In genomic region chr20:61932199-61932592, GRCh38 we compare ENCODE assay signal across 23 cellular contexts.
DNase-seq lines count a peak whose midpoint lies in the region; ATAC-seq, FAIRE-seq and TF ChIP-seq lines count a peak whose summit lies in the region.
"Had no signal": no experiment of that assay in that cellular context is flagged by ENCODE, and none has a peak within 500 bp of the region (broad histone marks: within the 10 kb centered on the region; RNA-seq: fewer than 3 reads in every experiment).

No MANE protein-coding gene starts in this region.

- ATAC-seq in Right ventricle myocardium inferior: no peak
- no peak for ATAC-seq in left ventricle myocardium superior
- no peak for ATAC-seq in lower lobe of right lung
- ATAC-seq: natural killer cell treated with Interleukin-12 subunit alpha and Interleukin-12 subunit beta and Interleukin-15 and Interleukin-18, amount 100 ng/mL, for 72 hours; stimulated activated naive CD8-positive, alpha-beta T cell treated with anti-CD3 and anti-CD28 coated beads, Interleukin-15, amount 100 ng/mL, for 72 hours had no signal

- no peaks in the 10 kb centered on the region for H3K36me3 ChIP-seq in lower lobe of right lung
- no peaks in the 10 kb centered on the region for H3K36me3 ChIP-seq in small intestine (ENCODE audit: control insufficient read depth in 2 of 2, insufficient read depth in 2 of 2, low read length in 2 of 2)
- H3K36me3 ChIP-seq: esophagus muscularis mucosa, SJSA1 had no signal

- H3K4me3 ChIP-seq in lower lobe of right lung: no peak overlapping the region
- no peak overlapping the region for H3K4me3 ChIP-seq in small intestine (ENCODE audit: low read depth in 1 of 2, low read length in 2 of 2)
- H3K4me3 ChIP-seq: esophagus muscularis mucosa, SJSA1 had no signal

- H3K4me1 Mint-ChIP-seq in brain (peaks cover 5% of the 10 kb centered on the region), nephron progenitor cell (peaks cover 27% of the 10 kb centered on the region)
- H3K4me1 Mint-ChIP-seq: stimulated activated naive CD8-positive, alpha-beta T cell treated with anti-CD3 and anti-CD28 coated beads, Interleukin-15, amount 100 ng/mL, for 72 hours had no signal

- no peaks in the 10 kb centered on the region for H3K27me3 Mint-ChIP-seq in brain
- H3K27me3 Mint-ChIP-seq in nephron progenitor cell (ENCODE audit: low read depth, poor library complexity): no peaks in the 10 kb centered on the region
- H3K27me3 Mint-ChIP-seq: natural killer cell treated with Interleukin-12 subunit alpha and Interleukin-12 subunit beta and Interleukin-15 and Interleukin-18, amount 100 ng/mL, for 72 hours had no signal

- DNase-seq in Right ventricle myocardium inferior (ENCODE audit: missing footprints): peak; percentile 37
- DNase-seq in left ventricle myocardium superior: no peak
- peak; percentile 10 for DNase-seq in lower lobe of right lung
- DNase-seq in urothelium cell line (ENCODE audit: low spot score): no peak
- DNase-seq in small intestine: no peak
- DNase-seq in nephron progenitor cell: no peak
- no peak for DNase-seq in iPS-NIHi11 (ENCODE audit: low spot score)
- DNase-seq: activated CD4-positive, alpha-beta T cell treated with anti-CD3 and anti-CD28 coated beads, Interleukin-2, amount 50 U/mL, for 48 hours; activated CD4-positive, CD25-positive, alpha-beta regulatory T cell; cerebellar nuclear complex; EL; foreskin fibroblast; islet precursor cell; NCI-H1417 treated with DMSO at 0.1 percent for 48 hours; stimulated activated CD8-positive, alpha-beta memory T cell treated with anti-CD3 and anti-CD28 coated beads, Interleukin-4, amount 100 ng/mL, for 48 hours; T1000 had no signal

- no peak overlapping the region for H3K4me3 Mint-ChIP-seq in brain
- H3K4me3 Mint-ChIP-seq in nephron progenitor cell: no peak overlapping the region
- H3K4me3 Mint-ChIP-seq: natural killer cell treated with Interleukin-12 subunit alpha and Interleukin-12 subunit beta and Interleukin-15 and Interleukin-18, amount 100 ng/mL, for 72 hours; stimulated activated naive CD8-positive, alpha-beta T cell treated with anti-CD3 and anti-CD28 coated beads, Interleukin-15, amount 100 ng/mL, for 72 hours had no signal

- H3K36me3 Mint-ChIP-seq in brain: peaks cover 37% of the 10 kb centered on the region
- no peaks in the 10 kb centered on the region for H3K36me3 Mint-ChIP-seq in nephron progenitor cell (ENCODE audit: low read depth)
- H3K36me3 Mint-ChIP-seq: natural killer cell treated with Interleukin-12 subunit alpha and Interleukin-12 subunit beta and Interleukin-15 and Interleukin-18, amount 100 ng/mL, for 72 hours had no signal

- 73 to 84% (median 82%) methylated on average over 9 of the region's 9 CpGs for WGBS in small intestine, 3 donors

- H3K27ac ChIP-seq in lower lobe of right lung (no peak overlapping the region), small intestine (ENCODE audit: low read depth in 1 of 2, low read length in 1 of 2) (no peak overlapping the region)
- H3K27ac ChIP-seq: esophagus muscularis mucosa, SJSA1 had no signal

- peak; percentile 99 for FAIRE-seq in urothelium cell line (lab: Jason Lieb, UNC)
- FAIRE-seq in small intestine (lab: Jason Lieb, UNC): no peak
- FAIRE-seq: endometrium, RCC 7860 had no signal

- TF ChIP-seq CTCF in brain (conservative IDR thresholded peaks at IDR 0.05) (no peak), lower lobe of right lung (IDR thresholded peaks at IDR 0.05) (no peak), nephron progenitor cell (IDR thresholded peaks at IDR 0.05) (no peak)

- H3K27me3 ChIP-seq in lower lobe of right lung (ENCODE audit: low read depth): peaks cover 1% of the 10 kb centered on the region
- H3K27me3 ChIP-seq in small intestine (ENCODE audit: control insufficient read depth in 2 of 2, insufficient read depth in 2 of 2, low read length in 2 of 2): no peaks in the 10 kb centered on the region
- H3K27me3 ChIP-seq: SJSA1 had no signal

- H3K4me1 ChIP-seq in lower lobe of right lung: no peaks in the 10 kb centered on the region
- no peaks in the 10 kb centered on the region for H3K4me1 ChIP-seq in small intestine (ENCODE audit: control insufficient read depth in 2 of 2, insufficient read depth in 1 of 2, low read depth in 1 of 2, low read length in 1 of 2)
- H3K4me1 ChIP-seq: esophagus muscularis mucosa, SJSA1 had no signal

- intact Hi-C loops in Right ventricle myocardium inferior (cut with DNase I) (no loop called here), left ventricle myocardium superior (cut with micrococcal nuclease) (no loop called here), lower lobe of right lung (cut with DNase I) (no loop called here)

- no peaks in the 10 kb centered on the region for H3K9me3 ChIP-seq in lower lobe of right lung
- H3K9me3 ChIP-seq in small intestine (ENCODE audit: control insufficient read depth, low read depth): no peaks in the 10 kb centered on the region
- H3K9me3 ChIP-seq: esophagus muscularis mucosa, SJSA1 had no signal

- H3K9me3 Mint-ChIP-seq in brain: peaks cover 0 to 5% (median 0%) of the 10 kb centered on the region in 5 experiments
- H3K9me3 Mint-ChIP-seq in nephron progenitor cell: no peaks in the 10 kb centered on the region
- H3K9me3 Mint-ChIP-seq: natural killer cell treated with Interleukin-12 subunit alpha and Interleukin-12 subunit beta and Interleukin-15 and Interleukin-18, amount 100 ng/mL, for 72 hours; stimulated activated naive CD8-positive, alpha-beta T cell treated with anti-CD3 and anti-CD28 coated beads, Interleukin-15, amount 100 ng/mL, for 72 hours had no signal

- H3K27ac Mint-ChIP-seq in brain: peak overlapping the region in 3 of 5 experiments; percentile 29 to 35 (median 31)
- H3K27ac Mint-ChIP-seq in nephron progenitor cell: no peak overlapping the region
- H3K27ac Mint-ChIP-seq: natural killer cell treated with Interleukin-12 subunit alpha and Interleukin-12 subunit beta and Interleukin-15 and Interleukin-18, amount 100 ng/mL, for 72 hours; stimulated activated naive CD8-positive, alpha-beta T cell treated with anti-CD3 and anti-CD28 coated beads, Interleukin-15, amount 100 ng/mL, for 72 hours had no signal

Comparison
In these comparisons a context has a peak if more than half of its experiments do, and no peak if none do; other contexts are left out.
1. DNase-seq: peak in Right ventricle myocardium inferior (single experiment) and lower lobe of right lung (single experiment); none in left ventricle myocardium superior (single experiment), urothelium cell line (single experiment), small intestine (single experiment), nephron progenitor cell (single experiment) and iPS-NIHi11 (single experiment).